Comparison of ENCODE assay signal across 9 cellular contexts in genomic region chr9:15485836-15486678, GRCh38. TPM values are rescaled to one million over a fixed set of nuclear protein-coding genes. Genes with fewer than 3 reads are reported as not detected.
DNase-seq lines count a peak whose midpoint lies in the region; ATAC-seq, FAIRE-seq and TF ChIP-seq lines count a peak whose summit lies in the region.
"Had no signal": no experiment of that assay in that cellular context is flagged by ENCODE, and none has a peak within 500 bp of the region (broad histone marks: within the 10 kb centered on the region; RNA-seq: fewer than 3 reads in every experiment).

No MANE protein-coding gene starts in this region.

- no peaks in the 10 kb centered on the region for H3K9me3 Mint-ChIP-seq in H9
- H3K9me3 Mint-ChIP-seq in activated T-helper 17 cell treated with anti-CD3 and anti-CD28 coated beads, Interleukin-2, amount 50 U/mL, for 72 hours = no peaks in the 10 kb centered on the region

- H2BK20ac ChIP-seq in H9 (ENCODE audit: low read depth, low read length, poor library complexity, severe bottlenecking) = no peak overlapping the region

- DNase-seq in AG20443 (ENCODE audit: low spot score) (peak; percentile 24), H9 (no peak), kidney (no peak), NCI-H146 treated with DMSO at 0.1 percent for 48 hours (lab: John Stamatoyannopoulos, UW; ENCODE audit: unreplicated experiment) (no peak), sciatic nerve (ENCODE audit: low spot score) (no peak)

- no peak overlapping the region for H4K8ac ChIP-seq in H9 (replicated peaks; ENCODE audit: insufficient read length, low read depth, low read length)

- H3K18ac ChIP-seq in H9 (ENCODE audit: insufficient read length, low read depth, low read length) = no peak overlapping the region

- H3K4me1 ChIP-seq in H9 (ENCODE audit: insufficient read depth, low read length) (no peaks in the 10 kb centered on the region), kidney (ENCODE audit: control insufficient read depth in 1 of 2, insufficient read depth in 1 of 2, low read depth in 1 of 2, low read length in 2 of 2) (no peaks in the 10 kb centered on the region)

- H2BK5ac ChIP-seq in H9 (ENCODE audit: insufficient read length, low read length) = no peak overlapping the region

- no peaks in the 10 kb centered on the region; the same call in 1 of the 2 replicates for H3K79me2 ChIP-seq in H9 (ENCODE audit: insufficient read depth, low read length)

- no peak overlapping the region for H2BK120ac ChIP-seq in H9 (ENCODE audit: low read depth, low read length, poor library complexity, severe bottlenecking)

- intact Hi-C loops in kidney (cut with DNase I) (no loop called here), sciatic nerve (cut with DNase I) (no loop called here)

- no peak overlapping the region for H2AFZ ChIP-seq in H9 (ENCODE audit: low read length)

- H3K4ac ChIP-seq in H9 (ENCODE audit: low read depth, low read length) = no peak overlapping the region

- FAIRE-seq in kidney (lab: Jason Lieb, UNC) = peak; percentile 30
- FAIRE-seq: frontal cortex had no signal

- H3K14ac ChIP-seq in H9 (ENCODE audit: insufficient read depth, low read length) = no peak overlapping the region

- H3K56ac ChIP-seq in H9 (ENCODE audit: insufficient read length, low read depth, low read length) = no peak overlapping the region

- H3K9me3 ChIP-seq in H9 (ENCODE audit: control insufficient read depth, low read depth, low read length) (no peaks in the 10 kb centered on the region), kidney (ENCODE audit: control insufficient read depth in 1 of 2, low read length in 2 of 2) (no peaks in the 10 kb centered on the region)

- 0 out of 7 replicates have a peak overlapping the region, but pooled peaks of 1 of the 3 experiments have one; percentile 13 for H3K27ac Mint-ChIP-seq in H9
- H3K27ac Mint-ChIP-seq in activated T-helper 17 cell treated with anti-CD3 and anti-CD28 coated beads, Interleukin-2, amount 50 U/mL, for 72 hours = peak overlapping the region; percentile 77

- H4K91ac ChIP-seq in H9 (ENCODE audit: insufficient read length, low read depth, low read length) = no peak overlapping the region

- no peak overlapping the region for H3K4me3 Mint-ChIP-seq in H9
- peak overlapping the region; percentile 12 for H3K4me3 Mint-ChIP-seq in activated T-helper 17 cell treated with anti-CD3 and anti-CD28 coated beads, Interleukin-2, amount 50 U/mL, for 72 hours

- no peak overlapping the region for H3K4me3 ChIP-seq in kidney (ENCODE audit: low read length in 2 of 2)

- peaks cover 0 to 10% of the 10 kb centered on the region in 2 donors for H3K36me3 ChIP-seq in kidney (ENCODE audit: control insufficient read depth in 1 of 2, insufficient read depth in 2 of 2, low read length in 2 of 2)

- 100% methylated on average over 1 of the region's 2 CpGs for WGBS in H9 (ENCODE audit: extremely low coverage, insufficient read length, low lambda C conversion rate)

- H3K9ac ChIP-seq in H9 (ENCODE audit: extremely low read depth, insufficient read length, low read length) = no peak overlapping the region
- H3K9ac ChIP-seq in kidney (ENCODE audit: low read length in 2 of 2) = no peak overlapping the region

- H2BK15ac ChIP-seq in H9 (ENCODE audit: low read depth, low read length) = no peak overlapping the region

- peaks cover 2% of the 10 kb centered on the region for H3K79me1 ChIP-seq in H9 (ENCODE audit: insufficient read depth, low read depth, low read length, poor library complexity, severe bottlenecking)

- no peaks in the 10 kb centered on the region for H3K27me3 ChIP-seq in H9 (ENCODE audit: insufficient read depth, low read length)

- TF ChIP-seq CTCF in H9 (conservative IDR thresholded peaks at IDR 0.05) (peak; percentile 65), kidney (IDR thresholded peaks at IDR 0.05; ENCODE audit: borderline replicate concordance, extremely low read depth, insufficient read depth) (peak; percentile 49)

- ATAC-seq in activated T-helper 17 cell treated with anti-CD3 and anti-CD28 coated beads, Interleukin-2, amount 50 U/mL, for 72 hours (replicated peaks) = peak; percentile 59
- ATAC-seq in sciatic nerve = no peak
- ATAC-seq in GM18498 (IDR thresholded peaks at IDR 0.05; ENCODE audit: unreplicated experiment) = no peak
- ATAC-seq in GM18873 (IDR thresholded peaks at IDR 0.05; ENCODE audit: low FRiP score, unreplicated experiment) = no peak

- no peak overlapping the region for H3K27ac ChIP-seq in H9 (ENCODE audit: insufficient read length, low read depth, low read length)
- H3K27ac ChIP-seq in kidney (ENCODE audit: low read depth in 2 of 2, low read length in 2 of 2) = no peak overlapping the region

- H4K20me1 ChIP-seq in H9 (ENCODE audit: control insufficient read depth, insufficient read depth, insufficient read length) = no peaks in the 10 kb centered on the region

- H3K23ac ChIP-seq in H9 (ENCODE audit: insufficient read length, low read depth, low read length) = no peak overlapping the region

- H3K4me1 Mint-ChIP-seq in H9 = peaks cover 8 to 16% of the 10 kb centered on the region in 2 experiments
- peaks cover 35% of the 10 kb centered on the region for H3K4me1 Mint-ChIP-seq in activated T-helper 17 cell treated with anti-CD3 and anti-CD28 coated beads, Interleukin-2, amount 50 U/mL, for 72 hours

- no peak overlapping the region for H4K5ac ChIP-seq in H9 (ENCODE audit: insufficient read length, low read depth, low read length)

- H2AK5ac ChIP-seq in H9 (ENCODE audit: insufficient read length, low read length) = no peak overlapping the region

- H2BK12ac ChIP-seq in H9 (ENCODE audit: insufficient read length, low read depth, low read length) = no peak overlapping the region

- no peak overlapping the region for H3K4me2 ChIP-seq in H9 (ENCODE audit: insufficient read depth, insufficient read length, low read length)

- no peaks in the 10 kb centered on the region for H3K23me2 ChIP-seq in H9 (ENCODE audit: insufficient read length, low read depth, low read length, poor library complexity, severe bottlenecking)

- H3T11ph ChIP-seq in H9 (ENCODE audit: low read length) = no peak overlapping the region

- H3K36me3 Mint-ChIP-seq in H9 (ENCODE audit: insufficient read depth in 1 of 3, low read depth in 3 of 3) = peaks cover 55 to 87% (median 82%) of the 10 kb centered on the region in 3 experiments; a peak in 6 of 7 replicates
- peaks cover 96% of the 10 kb centered on the region for H3K36me3 Mint-ChIP-seq in activated T-helper 17 cell treated with anti-CD3 and anti-CD28 coated beads, Interleukin-2, amount 50 U/mL, for 72 hours (ENCODE audit: low read depth)

- no peaks in the 10 kb centered on the region for H3K27me3 Mint-ChIP-seq in H9 (ENCODE audit: low read depth)
- no peaks in the 10 kb centered on the region for H3K27me3 Mint-ChIP-seq in activated T-helper 17 cell treated with anti-CD3 and anti-CD28 coated beads, Interleukin-2, amount 50 U/mL, for 72 hours

RNA-seq across cellular contexts. Expression of gene PSIP1, which starts 24.7 kb away (rescaled TPM):
- 362 and 368 TPM in 2 replicates for total RNA-seq in H9 (2021)
- 100 to 1,000 TPM in 1 of 2 donors, 10 to 100 TPM in 1; 83.9 to 126 TPM for total RNA-seq in activated T-helper 17 cell treated with anti-CD3 and anti-CD28 coated beads, Interleukin-2, amount 50 U/mL, for 72 hours
- 43.9 TPM for total RNA-seq in kidney
- 31.1 TPM for polyA plus RNA-seq in kidney (ENCODE audit: insufficient read depth, low read depth, low replicate concordance)
- 89.4 TPM for total RNA-seq in sciatic nerve
